ENCODE assay signal across 1 cellular context in the genomic region with DNA sequence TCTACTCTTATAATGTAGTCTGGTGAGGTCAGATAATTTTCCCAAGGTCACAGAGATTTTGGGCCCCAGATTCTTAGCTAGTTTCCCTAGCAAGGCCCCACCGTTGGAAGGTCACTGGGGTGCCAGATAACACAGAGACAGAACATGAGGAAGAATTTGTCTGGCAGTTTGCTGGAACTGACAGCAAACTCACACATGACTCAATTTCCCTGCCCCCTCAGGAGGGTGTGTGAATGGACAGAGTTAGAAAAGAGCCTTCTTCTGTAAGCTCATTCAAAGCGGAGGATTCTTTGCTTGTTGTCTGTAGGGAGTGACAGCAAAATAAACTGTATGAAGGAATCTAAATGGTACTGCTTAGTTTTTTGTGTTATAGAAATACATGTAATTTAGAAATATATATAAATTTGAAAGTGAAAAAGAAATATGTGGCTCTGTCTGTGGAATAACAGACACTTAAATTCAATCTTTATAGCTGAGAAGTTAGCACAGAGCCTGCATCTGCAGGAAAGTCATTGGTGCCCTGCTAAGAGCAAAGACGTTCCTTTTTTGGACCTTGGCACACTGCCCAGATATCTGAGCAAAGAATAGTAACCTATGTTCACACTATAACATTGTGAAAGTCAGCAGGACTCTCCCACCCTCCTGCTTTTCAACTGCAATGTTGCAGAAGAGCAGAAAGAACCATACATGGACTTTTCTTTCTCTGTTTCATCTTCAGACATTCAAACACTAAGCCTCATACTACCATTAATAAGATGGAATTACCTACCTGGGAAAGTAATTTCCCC.
TF ChIP-seq lines count a peak whose summit lies in the region.

No MANE protein-coding gene starts in this region.

TF ChIP-seq in neural cell, 6 proteins besides CTCF, POLR2A, EP300 and RAD21 (continued from another document):
- TF ChIP-seq POLR2AphosphoS5 (IDR thresholded peaks at IDR 0.05) = no peak
